ENCODE assay signal across 8 cellular contexts in genomic region chr7:150369740-150370501, GRCh38. TPM values are rescaled to one million over a fixed set of nuclear protein-coding genes. Genes with fewer than 3 reads are reported as not detected.
DNase-seq lines count a peak whose midpoint lies in the region; ATAC-seq, FAIRE-seq and TF ChIP-seq lines count a peak whose summit lies in the region.

No MANE protein-coding gene starts in this region.

- H3K4me3 Mint-ChIP-seq in osteocyte (ENCODE audit: unreplicated experiment) = peak overlapping the region; percentile 95

- H3K9ac ChIP-seq in DND-41 (ENCODE audit: low read depth, low read length) = peak overlapping the region; percentile 95
- peak overlapping the region; percentile 99 for H3K9ac ChIP-seq in OCI-LY3 (ENCODE audit: low read length)
- peak overlapping the region; percentile 84 for H3K9ac ChIP-seq in endothelial cell of umbilical vein (replicated peaks; ENCODE audit: extremely low read depth, insufficient read depth, low read length)

- H3K4me3 ChIP-seq in DND-41 (ENCODE audit: low read depth in 1 of 2, low read length in 2 of 2) (peak overlapping the region; percentile 61 to 66), OCI-LY3 (ENCODE audit: low read length) (peak overlapping the region; percentile 92), endothelial cell of umbilical vein (replicated peaks in 1 of 3; ENCODE audit: insufficient read depth in 1 of 3, low read depth in 1 of 3, low read length in 3 of 3) (peak overlapping the region; percentile 49 to 79 (median 62))

- peaks cover 19% of the 10 kb centered on the region for H3K36me3 Mint-ChIP-seq in osteocyte (ENCODE audit: unreplicated experiment)

- H4K20me1 ChIP-seq in DND-41 (ENCODE audit: insufficient read depth, low read length) = peaks cover 30% of the 10 kb centered on the region
- peaks cover 50% of the 10 kb centered on the region for H4K20me1 ChIP-seq in OCI-LY3 (ENCODE audit: insufficient read depth, low read length)
- no peaks in the 10 kb centered on the region for H4K20me1 ChIP-seq in endothelial cell of umbilical vein (replicated peaks; ENCODE audit: control insufficient read depth, extremely low read depth, insufficient read depth, low read length)

- no peak for TF ChIP-seq POLR2A in endothelial cell of umbilical vein (IDR thresholded peaks at IDR 0.05; ENCODE audit: low read depth, low read length)

- H3K4me1 Mint-ChIP-seq in osteocyte (ENCODE audit: unreplicated experiment) = peaks cover 22% of the 10 kb centered on the region

- peaks cover 61% of the 10 kb centered on the region for H3K36me3 ChIP-seq in DND-41 (ENCODE audit: insufficient read depth, low read length)
- peaks cover 53% of the 10 kb centered on the region for H3K36me3 ChIP-seq in OCI-LY3 (replicated peaks; ENCODE audit: low read depth, low read length)
- peaks cover 15 to 37% of the 10 kb centered on the region in 2 experiments for H3K36me3 ChIP-seq in endothelial cell of umbilical vein (ENCODE audit: control insufficient read depth in 2 of 2, extremely low read depth in 1 of 2, insufficient read depth in 2 of 2, low read length in 2 of 2)

- dilution Hi-C loops in endothelial cell of umbilical vein (cut with MboI; ENCODE audit: extremely low pct_ligation_motif_present, low sequenced_read_pairs) = no loop called here

- H3K79me2 ChIP-seq in DND-41 (ENCODE audit: insufficient read depth, low read length) (peaks cover 95% of the 10 kb centered on the region), OCI-LY3 (ENCODE audit: low read length) (peaks cover 70% of the 10 kb centered on the region), endothelial cell of umbilical vein (ENCODE audit: control insufficient read depth, insufficient read depth, low read length) (peaks cover 54% of the 10 kb centered on the region)

- CTCF ChIA-PET in endothelial cell of umbilical vein (lab: Charles Lee) = interaction anchor here (0.7 to 2.5 kb wide), 11 partner anchors 9 to 619 kb away, joined by 3 to 16 read pairs (median 3); partner anchors contain the start of gene ZNF775

- H2AFZ ChIP-seq in DND-41 (ENCODE audit: low read depth, low read length) (no peak overlapping the region), OCI-LY3 (ENCODE audit: low read depth, low read length) (no peak overlapping the region), endothelial cell of umbilical vein (ENCODE audit: low read depth, low read length) (no peak overlapping the region)

- peak overlapping the region; percentile 83 for H3K4me2 ChIP-seq in DND-41 (ENCODE audit: insufficient read depth, low read length)
- peak overlapping the region; percentile 98 for H3K4me2 ChIP-seq in OCI-LY3 (ENCODE audit: low read length)
- H3K4me2 ChIP-seq in endothelial cell of umbilical vein (ENCODE audit: insufficient read depth, low read length) = peak overlapping the region; percentile 38

- no peak for ATAC-seq in DND-41 (ENCODE audit: insufficient read depth, low read depth)
- no peak for ATAC-seq in HG02885 (IDR thresholded peaks at IDR 0.05; ENCODE audit: poor library complexity, unreplicated experiment)

- H3K27ac ChIP-seq in DND-41 (ENCODE audit: low read length) (peak overlapping the region; percentile 97), OCI-LY3 (ENCODE audit: low read length) (peak overlapping the region; percentile 93), endothelial cell of umbilical vein (ENCODE audit: insufficient read depth, low read depth, low read length) (peak overlapping the region; percentile 57)

- TF ChIP-seq CTCF in DND-41 (IDR thresholded peaks at IDR 0.05; ENCODE audit: borderline replicate concordance, extremely low read depth, low read length, poor library complexity, severe bottlenecking) = peak; percentile 7
- TF ChIP-seq CTCF in OCI-LY3 (IDR thresholded peaks at IDR 0.05; ENCODE audit: low read depth, low read length) = no peak
- no peak for TF ChIP-seq CTCF in endothelial cell of umbilical vein (IDR thresholded peaks at IDR 0.05; ENCODE audit: extremely low read depth in 1 of 2, insufficient read depth in 1 of 2, low read depth in 1 of 2, low read length in 2 of 2)
- no peak for TF ChIP-seq CTCF in osteocyte (IDR thresholded peaks at IDR 0.05)

- H3K4me1 ChIP-seq in DND-41 (ENCODE audit: insufficient read depth, low read length) (peaks cover 66% of the 10 kb centered on the region), OCI-LY3 (ENCODE audit: low read length) (peaks cover 56% of the 10 kb centered on the region), endothelial cell of umbilical vein (ENCODE audit: control insufficient read depth, extremely low read depth, insufficient read depth, low read length) (peaks cover 17% of the 10 kb centered on the region)

- H3K27me3 Mint-ChIP-seq in osteocyte (ENCODE audit: unreplicated experiment) = no peaks in the 10 kb centered on the region

- H3K27me3 ChIP-seq in DND-41 (ENCODE audit: insufficient read depth, low read length, poor library complexity) (no peaks in the 10 kb centered on the region), OCI-LY3 (ENCODE audit: low read depth, low read length) (no peaks in the 10 kb centered on the region), endothelial cell of umbilical vein (ENCODE audit: control insufficient read depth in 2 of 2, insufficient read depth in 2 of 2, low read length in 2 of 2) (no peaks in the 10 kb centered on the region)

- no peaks in the 10 kb centered on the region for H3K9me3 Mint-ChIP-seq in osteocyte (ENCODE audit: unreplicated experiment)

- intact Hi-C loops in endothelial cell of umbilical vein (cut with micrococcal nuclease) = loop anchor here (1.0 to 10.0 kb wide), 4 partner anchors 9 to 622 kb away; partner anchors contain the start of genes GIMAP4, GIMAP6, NOS3 and ZNF775

- FAIRE-seq in endothelial cell of umbilical vein (lab: Jason Lieb, UNC) = no peak

- no peaks in the 10 kb centered on the region for H3K9me1 ChIP-seq in endothelial cell of umbilical vein (replicated peaks; ENCODE audit: control insufficient read depth, extremely low read depth, insufficient read depth, low read length)

- TSS peak; percentile 14 for BruUV-seq in endothelial cell of umbilical vein (replicated peaks; lab: Mats Ljungman, UMichigan)

- POLR2A ChIA-PET in endothelial cell of umbilical vein (lab: Charles Lee) = interaction anchor here (2.4 kb wide), 1 partner anchor 9 kb away, joined by 13 read pairs; the partner anchor contains the start of gene ZNF775

- DNase-seq in DND-41 (peak; percentile 46), endothelial cell of umbilical vein (ENCODE audit: low read depth, low spot score) (peak; percentile 25), osteocyte (ENCODE audit: extremely low spot score, unreplicated experiment) (no peak), iPS-NIHi11 (ENCODE audit: low spot score) (no peak), foreskin melanocyte (no peak), middle frontal gyrus (ENCODE audit: extremely low spot score, low spot score) (no peak)

- H3K27ac Mint-ChIP-seq in osteocyte (ENCODE audit: unreplicated experiment) = peak overlapping the region; percentile 95

- H3K9me3 ChIP-seq in DND-41 (ENCODE audit: insufficient read depth, low read length, severe bottlenecking) (no peaks in the 10 kb centered on the region), OCI-LY3 (ENCODE audit: insufficient read depth, low read length) (no peaks in the 10 kb centered on the region), endothelial cell of umbilical vein (replicated peaks; ENCODE audit: control insufficient read depth, insufficient read depth, low read length) (no peaks in the 10 kb centered on the region)

RNA-seq across cellular contexts. Expression of gene REPIN1, which starts 1.3 kb away (rescaled TPM):
- total RNA-seq in endothelial cell of umbilical vein = 139 and 140 TPM in 2 replicates
- polyA plus RNA-seq in endothelial cell of umbilical vein = 108 and 116 TPM in 2 replicates
- 75.8 and 97.4 TPM in 2 replicates for polyA plus RNA-seq in endothelial cell of umbilical vein (2011; cell fraction: cytosol; rRNA removed)
- 109 and 118 TPM in 2 replicates for polyA plus RNA-seq in endothelial cell of umbilical vein (2011; cell fraction: nucleus; rRNA removed)
- 79.2 and 83.8 TPM in 2 replicates for polyA plus RNA-seq in endothelial cell of umbilical vein (2012)
- 62.8 and 65.7 TPM in 2 replicates for polyA minus RNA-seq in endothelial cell of umbilical vein
- polyA minus RNA-seq in endothelial cell of umbilical vein (2011; cell fraction: cytosol; rRNA and poly(A)+ RNA removed) = 54.0 TPM
- 37.4 and 48.4 TPM in 2 replicates for polyA minus RNA-seq in endothelial cell of umbilical vein (2011; cell fraction: nucleus; rRNA and poly(A)+ RNA removed)
- 66.3 and 72.9 TPM in 2 replicates for total RNA-seq in osteocyte

RNA-seq across cellular contexts. Expression of gene ZNF775, which starts 9.2 kb away (rescaled TPM):
- 8.3 and 9.7 TPM in 2 replicates for total RNA-seq in endothelial cell of umbilical vein
- 5.8 and 7.4 TPM in 2 replicates for polyA plus RNA-seq in endothelial cell of umbilical vein
- 2.6 and 4.3 TPM in 2 replicates for polyA plus RNA-seq in endothelial cell of umbilical vein (2011; cell fraction: cytosol; rRNA removed)
- 2.7 and 3.0 TPM in 2 replicates for polyA plus RNA-seq in endothelial cell of umbilical vein (2011; cell fraction: nucleus; rRNA removed)
- polyA plus RNA-seq in endothelial cell of umbilical vein (2012) = 3.6 and 5.0 TPM in 2 replicates
- polyA minus RNA-seq in endothelial cell of umbilical vein = 2.3 and 3.7 TPM in 2 replicates
- polyA minus RNA-seq in endothelial cell of umbilical vein (2011; cell fraction: cytosol; rRNA and poly(A)+ RNA removed) = 1.0 TPM
- 0.58 and 2.4 TPM in 2 replicates for polyA minus RNA-seq in endothelial cell of umbilical vein (2011; cell fraction: nucleus; rRNA and poly(A)+ RNA removed)
- total RNA-seq in osteocyte = 5.9 and 8.0 TPM in 2 replicates

RNA-seq across cellular contexts. Expression of gene RARRES2, which starts 28.5 kb away (rescaled TPM):
- not detected in 2 replicates for total RNA-seq in endothelial cell of umbilical vein
- 0.24 TPM in 1 of 2 replicates, not detected in the other for polyA plus RNA-seq in endothelial cell of umbilical vein
- polyA plus RNA-seq in endothelial cell of umbilical vein (2011; cell fraction: cytosol; rRNA removed) = not detected in 2 replicates
- polyA plus RNA-seq in endothelial cell of umbilical vein (2011; cell fraction: nucleus; rRNA removed) = not detected in 2 replicates
- polyA plus RNA-seq in endothelial cell of umbilical vein (2012) = 0.98 TPM in 1 of 2 replicates, not detected in the other
- polyA minus RNA-seq in endothelial cell of umbilical vein = 0.57 TPM in 1 of 2 replicates, not detected in the other
- not detected for polyA minus RNA-seq in endothelial cell of umbilical vein (2011; cell fraction: cytosol; rRNA and poly(A)+ RNA removed)
- not detected in 2 replicates for polyA minus RNA-seq in endothelial cell of umbilical vein (2011; cell fraction: nucleus; rRNA and poly(A)+ RNA removed)
- total RNA-seq in osteocyte = not detected in 2 replicates

RNA-seq across cellular contexts. Expression of gene ACTR3C, which starts 46.6 kb away (rescaled TPM):
- total RNA-seq in endothelial cell of umbilical vein = 0.69 TPM in 1 of 2 replicates, not detected in the other
- polyA plus RNA-seq in endothelial cell of umbilical vein = 0.24 and 0.33 TPM in 2 replicates
- polyA plus RNA-seq in endothelial cell of umbilical vein (2011; cell fraction: cytosol; rRNA removed) = 0.18 and 0.25 TPM in 2 replicates
- polyA plus RNA-seq in endothelial cell of umbilical vein (2011; cell fraction: nucleus; rRNA removed) = 0.06 and 0.66 TPM in 2 replicates
- polyA plus RNA-seq in endothelial cell of umbilical vein (2012) = 1.4 and 1.6 TPM in 2 replicates
- 1.1 and 2.4 TPM in 2 replicates for polyA minus RNA-seq in endothelial cell of umbilical vein
- 10.3 TPM for polyA minus RNA-seq in endothelial cell of umbilical vein (2011; cell fraction: cytosol; rRNA and poly(A)+ RNA removed)
- 0.63 and 0.87 TPM in 2 replicates for polyA minus RNA-seq in endothelial cell of umbilical vein (2011; cell fraction: nucleus; rRNA and poly(A)+ RNA removed)
- total RNA-seq in osteocyte = not detected in 2 replicates

RNA-seq across cellular contexts. Expression of gene LRRC61, which starts 46.8 kb away (rescaled TPM):
- total RNA-seq in endothelial cell of umbilical vein (0.39 TPM in 1 of 2 replicates, not detected in the other), osteocyte (not detected in 2 replicates)
- 0.72 TPM in 2 replicates for polyA plus RNA-seq in endothelial cell of umbilical vein
- 0.65 and 0.82 TPM in 2 replicates for polyA plus RNA-seq in endothelial cell of umbilical vein (2011; cell fraction: cytosol; rRNA removed)
- 0.24 TPM in 1 of 2 replicates, not detected in the other for polyA plus RNA-seq in endothelial cell of umbilical vein (2011; cell fraction: nucleus; rRNA removed)
- 1.6 and 2.1 TPM in 2 replicates for polyA plus RNA-seq in endothelial cell of umbilical vein (2012)
- 0.32 and 2.1 TPM in 2 replicates for polyA minus RNA-seq in endothelial cell of umbilical vein
- polyA minus RNA-seq in endothelial cell of umbilical vein (2011; cell fraction: cytosol; rRNA and poly(A)+ RNA removed) = 38.1 TPM
- polyA minus RNA-seq in endothelial cell of umbilical vein (2011; cell fraction: nucleus; rRNA and poly(A)+ RNA removed) = 1.3 and 1.9 TPM in 2 replicates

Comparison
In these comparisons a context has a peak if more than half of its experiments do, and no peak if none do; other contexts are left out.
1. DNase-seq: peak in DND-41 (single experiment) and endothelial cell of umbilical vein (single experiment); none in osteocyte (single experiment), iPS-NIHi11 (single experiment), foreskin melanocyte (single experiment) and middle frontal gyrus (single experiment).
2. H3K4me2 ChIP-seq: peak in every context shown above with its lines; median percentile 98 in OCI-LY3; 83 in DND-41; 38 in endothelial cell of umbilical vein.
3. Peak in every context shown above with its lines, with median percentiles within 50 percentile points of each other: H3K27ac ChIP-seq, H3K4me3 ChIP-seq and H3K9ac ChIP-seq.